ENCODE assay signal across 8 cellular contexts in genomic region chr12:103877934-103878510, GRCh38. TPM values are rescaled to one million over a fixed set of nuclear protein-coding genes. Genes with fewer than 3 reads are reported as not detected.
DNase-seq lines count a peak whose midpoint lies in the region; ATAC-seq and TF ChIP-seq lines count a peak whose summit lies in the region.

No MANE protein-coding gene starts in this region.

- H3K23ac ChIP-seq in mesendoderm (ENCODE audit: low read length): no peak overlapping the region

- WGBS in mesendoderm (ENCODE audit: extremely low coverage, insufficient coverage, low lambda C conversion rate): no CpG with 5 or more reads among the region's 5 CpGs

- H3K27me3 ChIP-seq in DOHH2 (ENCODE audit: control insufficient read depth, low read length): peaks cover 10% of the 10 kb centered on the region
- H3K27me3 ChIP-seq in effector memory CD4-positive, alpha-beta T cell (replicated peaks; ENCODE audit: control insufficient read depth, insufficient read depth, low read length, poor library complexity, severe bottlenecking): no peaks in the 10 kb centered on the region
- no peaks in the 10 kb centered on the region for H3K27me3 ChIP-seq in mesendoderm (ENCODE audit: insufficient read depth, low read length, poor library complexity)

- no peaks in the 10 kb centered on the region for H3K36me3 ChIP-seq in DOHH2 (ENCODE audit: control insufficient read depth, low read length)
- H3K36me3 ChIP-seq in effector memory CD4-positive, alpha-beta T cell (ENCODE audit: control insufficient read depth, insufficient read depth, low read length): no peaks in the 10 kb centered on the region
- no peaks in the 10 kb centered on the region for H3K36me3 ChIP-seq in mesendoderm (ENCODE audit: control insufficient read depth, insufficient read depth, low read length)

- H3K56ac ChIP-seq in mesendoderm (ENCODE audit: low read length): no peak overlapping the region

- no peak overlapping the region for H2BK15ac ChIP-seq in mesendoderm (replicated peaks; ENCODE audit: low read depth)

- no peak overlapping the region for H3K4me3 ChIP-seq in DOHH2 (ENCODE audit: low read length)
- no peak overlapping the region for H3K4me3 ChIP-seq in effector memory CD4-positive, alpha-beta T cell (ENCODE audit: insufficient read depth, low read depth, low read length, poor library complexity, severe bottlenecking)
- H3K4me3 ChIP-seq in mesendoderm (ENCODE audit: low read length): no peak overlapping the region

- H3K18ac ChIP-seq in mesendoderm (ENCODE audit: low read length): no peak overlapping the region

- H4K20me1 ChIP-seq in DOHH2 (ENCODE audit: control insufficient read depth, insufficient read depth, low read depth, low read length): no peaks in the 10 kb centered on the region

- H3F3A ChIP-seq in DOHH2 (ENCODE audit: control insufficient read depth, insufficient read depth): no peaks in the 10 kb centered on the region

- H3K27ac ChIP-seq in DOHH2 (ENCODE audit: low read depth, low read length) (no peak overlapping the region), mesendoderm (ENCODE audit: low read depth, low read length) (no peak overlapping the region)
- H3K27ac ChIP-seq in effector memory CD4-positive, alpha-beta T cell (ENCODE audit: insufficient read depth, low read length, poor library complexity, severe bottlenecking): no peak overlapping the region

- peak; percentile 44 to 76 for DNase-seq in NCI-H524 (lab: John Stamatoyannopoulos, UW)
- DNase-seq in activated CD4-positive, alpha-beta T cell treated with anti-CD3 and anti-CD28 coated beads, Interleukin-2, amount 50 U/mL, for 4 hours: peak; percentile 35 to 41
- peak; percentile 15 to 38 (median 21) for DNase-seq in effector memory CD4-positive, alpha-beta T cell
- DNase-seq in mesendoderm: peak; percentile 80
- peak; percentile 3 to 58 (median 22) for DNase-seq in stimulated activated naive CD4-positive, alpha-beta T cell (lab: John Stamatoyannopoulos, UW)

- H3K79me1 ChIP-seq in mesendoderm (ENCODE audit: low read length): no peaks in the 10 kb centered on the region

- no peaks in the 10 kb centered on the region for H3K9me2 ChIP-seq in DOHH2 (replicated peaks; ENCODE audit: control insufficient read depth, low read length)

- H3K4ac ChIP-seq in mesendoderm (ENCODE audit: low read depth, low read length): no peak overlapping the region

- H3K4me2 ChIP-seq in DOHH2 (ENCODE audit: low read length) (0 out of 2 replicates have a peak overlapping the region, but pooled peaks have one; percentile 8), mesendoderm (ENCODE audit: low read length) (no peak overlapping the region)

- H3K79me2 ChIP-seq in DOHH2 (ENCODE audit: control insufficient read depth, low read length): no peaks in the 10 kb centered on the region
- H3K79me2 ChIP-seq in mesendoderm (ENCODE audit: control insufficient read depth, insufficient read depth, low read length): no peaks in the 10 kb centered on the region

- no peak overlapping the region for H2BK5ac ChIP-seq in mesendoderm (ENCODE audit: low read length)

- no peaks in the 10 kb centered on the region for H3K9me3 ChIP-seq in DOHH2 (ENCODE audit: control insufficient read depth, insufficient read depth, low read length)
- no peaks in the 10 kb centered on the region for H3K9me3 ChIP-seq in effector memory CD4-positive, alpha-beta T cell (ENCODE audit: control insufficient read depth, low read length)

- peak; percentile 79 for TF ChIP-seq CTCF in DOHH2 (IDR thresholded peaks at IDR 0.05; ENCODE audit: low read depth, low read length, poor library complexity, severe bottlenecking)

- H4K5ac ChIP-seq in mesendoderm (ENCODE audit: low read length): no peak overlapping the region

- H3K4me1 ChIP-seq in DOHH2 (ENCODE audit: control insufficient read depth, low read length) (peaks cover 13% of the 10 kb centered on the region), mesendoderm (ENCODE audit: control insufficient read depth, low read depth, low read length) (peaks cover 5% of the 10 kb centered on the region)
- peaks cover 4% of the 10 kb centered on the region for H3K4me1 ChIP-seq in effector memory CD4-positive, alpha-beta T cell (ENCODE audit: control insufficient read depth, insufficient read depth, low read length, poor library complexity, severe bottlenecking)

- no peak overlapping the region for H2AK5ac ChIP-seq in mesendoderm (ENCODE audit: low read length)

- no peak overlapping the region for H2BK120ac ChIP-seq in mesendoderm (ENCODE audit: low read depth, low read length)

- ATAC-seq in HG03108 (IDR thresholded peaks at IDR 0.05; ENCODE audit: unreplicated experiment) (peak; percentile 44), GM18519 (IDR thresholded peaks at IDR 0.05; ENCODE audit: low FRiP score, unreplicated experiment) (no peak)

- no peak overlapping the region for H3K9ac ChIP-seq in mesendoderm (ENCODE audit: low read length)

- H4K8ac ChIP-seq in mesendoderm (ENCODE audit: low read depth, low read length): no peak overlapping the region

RNA-seq across cellular contexts. Expression of gene NT5DC3, which starts 37.0 kb away (rescaled TPM):
- 3.4 TPM for polyA plus RNA-seq in mesendoderm (2013, experiment 1 of 2)
- 3.0 TPM for polyA plus RNA-seq in mesendoderm (2013, experiment 2 of 2)

RNA-seq across cellular contexts. Expression of gene HSP90B1, which starts 52.2 kb away (rescaled TPM):
- 620 TPM for polyA plus RNA-seq in mesendoderm (2013, experiment 1 of 2)
- 616 TPM for polyA plus RNA-seq in mesendoderm (2013, experiment 2 of 2)

Comparison
In these comparisons a context has a peak if more than half of its experiments do, and no peak if none do; other contexts are left out.
1. DNase-seq: peak in every context shown above with its lines; median percentile 80 in mesendoderm; 60 in NCI-H524; 38 in activated CD4-positive, alpha-beta T cell treated with anti-CD3 and anti-CD28 coated beads, Interleukin-2, amount 50 U/mL, for 4 hours; 22 in stimulated activated naive CD4-positive, alpha-beta T cell; 21 in effector memory CD4-positive, alpha-beta T cell.